ENCODE assay signal across 8 cellular contexts in the genomic region with DNA sequence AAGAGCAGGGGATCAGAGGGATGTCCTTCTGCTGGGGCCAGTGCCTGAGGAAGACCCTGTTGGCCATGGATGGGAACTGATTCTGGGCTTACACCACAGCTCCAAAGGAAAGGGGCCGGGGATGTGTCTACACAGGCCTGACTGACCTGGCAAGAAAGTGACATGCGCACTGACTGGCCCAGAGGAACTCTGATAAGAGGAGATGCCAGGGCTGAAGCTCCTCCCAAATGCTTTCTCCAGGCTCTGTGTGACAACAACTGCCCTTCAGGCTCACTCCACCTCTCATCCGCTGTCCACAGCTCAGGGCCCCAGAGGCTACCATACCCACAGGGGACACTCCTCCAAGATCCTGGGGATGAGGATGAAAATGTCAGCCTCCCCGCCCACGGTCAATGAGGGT.
A peak's percentile ranks its signal among the peaks of the same experiment; 100 is the strongest.
DNase-seq lines count a peak whose midpoint lies in the region; ATAC-seq and TF ChIP-seq lines count a peak whose summit lies in the region.

No MANE protein-coding gene starts in this region.

- DNase-seq in RWPE2 (ENCODE audit: low spot score) (no peak), lung (ENCODE audit: low spot score) (no peak), globus pallidus (ENCODE audit: low spot score) (no peak)
- DNase-seq in stimulated activated CD4-positive, alpha-beta T cell treated with anti-CD3 and anti-CD28 coated beads, Interleukin-4, amount 100 ng/mL, for 4 hours: no peak
- no peak for DNase-seq in activated CD4-positive, alpha-beta T cell treated with anti-CD3 and anti-CD28 coated beads for 4 hours

- no peak overlapping the region for H3K27ac ChIP-seq in HEK293 (ENCODE audit: extremely low read depth, low read depth, low read length)
- no peak overlapping the region for H3K27ac ChIP-seq in RWPE2 (ENCODE audit: poor library complexity, severe bottlenecking)
- H3K27ac ChIP-seq in lung (ENCODE audit: low read depth in 1 of 2, low read length in 1 of 2): peak overlapping the region; percentile 17 to 50

- CTCF ChIA-PET in HEK293 (lab: Yijun Ruan, JAX): interaction anchor here (0.6 to 0.9 kb wide), 4 partner anchors 12 to 434 kb away, joined by 3 to 5 read pairs (median 3); no protein-coding TSS in a partner anchor

- H3K36me3 ChIP-seq in HEK293 (ENCODE audit: control insufficient read depth in 2 of 2, insufficient read depth in 1 of 2, low read length in 2 of 2) (no peaks in the 10 kb centered on the region), RWPE2 (ENCODE audit: low read depth) (no peaks in the 10 kb centered on the region), lung (ENCODE audit: control insufficient read depth in 2 of 2, insufficient read depth in 2 of 2, low read length in 2 of 2) (no peaks in the 10 kb centered on the region)

- POLR2A ChIA-PET in HEK293 (lab: Yijun Ruan, JAX): interaction anchor here (0.8 kb wide), 1 partner anchor 24 kb away, joined by 3 read pairs; no protein-coding TSS in a partner anchor

- no peaks in the 10 kb centered on the region for H3K9me3 ChIP-seq in HEK293 (ENCODE audit: control insufficient read depth, insufficient read depth, low read depth, low read length)
- no peaks in the 10 kb centered on the region for H3K9me3 ChIP-seq in RWPE2 (ENCODE audit: severe bottlenecking)
- H3K9me3 ChIP-seq in lung (ENCODE audit: control insufficient read depth in 2 of 2, insufficient read depth in 1 of 2, low read length in 1 of 2): no peaks in the 10 kb centered on the region

- 81 to 86% methylated on average over 5 of the region's 5 CpGs for WGBS in lung, 2 donors

- TF ChIP-seq CTCF in HEK293 (tag by site-specific recombination; IDR thresholded peaks at IDR 0.05) (no peak), RWPE2 (IDR thresholded peaks at IDR 0.05; ENCODE audit: poor library complexity, severe bottlenecking) (no peak), lung (IDR thresholded peaks at IDR 0.05; ENCODE audit: control extremely low read depth, extremely low read depth) (no peak)

- no peaks in the 10 kb centered on the region for H3K27me3 ChIP-seq in RWPE2 (ENCODE audit: insufficient read depth, poor library complexity, severe bottlenecking)
- no peaks in the 10 kb centered on the region for H3K27me3 ChIP-seq in lung (ENCODE audit: control insufficient read depth, insufficient read depth)

- ATAC-seq in GM18519 (IDR thresholded peaks at IDR 0.05; ENCODE audit: low FRiP score, unreplicated experiment) (peak; percentile 5), RWPE2 (ENCODE audit: low read depth) (peak; percentile 36; the same call in 1 of the 3 replicates), lung (ENCODE audit: insufficient read depth, low FRiP score) (no peak), GM18517 (IDR thresholded peaks at IDR 0.05; ENCODE audit: unreplicated experiment) (no peak)

- no peak overlapping the region for H3K4me3 ChIP-seq in HEK293 (ENCODE audit: low read depth, low read length)
- H3K4me3 ChIP-seq in RWPE2 (ENCODE audit: severe bottlenecking): no peak overlapping the region
- no peak overlapping the region for H3K4me3 ChIP-seq in lung

- no peaks in the 10 kb centered on the region for H3K4me1 ChIP-seq in HEK293 (ENCODE audit: control insufficient read depth, insufficient read depth, low read length)
- peaks cover 11% of the 10 kb centered on the region for H3K4me1 ChIP-seq in RWPE2 (ENCODE audit: insufficient read depth, poor library complexity, severe bottlenecking)
- peaks cover 0 to 3% of the 10 kb centered on the region in 2 donors for H3K4me1 ChIP-seq in lung (ENCODE audit: control insufficient read depth in 2 of 2, insufficient read depth in 2 of 2, low read length in 2 of 2)

TF ChIP-seq in HEK293, 187 proteins besides CTCF, POLR2A, EP300 and RAD21:
- peak; percentile 1; the same call in 1 of the 2 replicates for TF ChIP-seq PRDM1 (tag by site-specific recombination; IDR thresholded peaks at IDR 0.05)
- no peak for TF ChIP-seq ZSCAN4 (tag by site-specific recombination; IDR thresholded peaks at IDR 0.05)
TF ChIP-seq in HEK293: peak in this region for 1.

Comparison
In these comparisons a context has a peak if more than half of its experiments do, and no peak if none do; other contexts are left out.
1. ATAC-seq: peak in GM18519 (single experiment) and RWPE2 (single experiment); none in lung (single experiment) and GM18517 (single experiment).
2. H3K27ac ChIP-seq: peak in lung (2 of 2); none in HEK293 (single experiment) and RWPE2 (single experiment).